Comparison of ENCODE assay signal across 16 cellular contexts in genomic region chr4:24888475-24888874, GRCh38.
"Had no signal": no experiment of that assay in that cellular context is flagged by ENCODE, and none has a peak within 500 bp of the region (broad histone marks: within the 10 kb centered on the region; RNA-seq: fewer than 3 reads in every experiment).

No MANE protein-coding gene starts in this region.

- H3K4me1 Mint-ChIP-seq: natural killer cell had no signal

- H3K36me3 Mint-ChIP-seq: natural killer cell had no signal

- H3K27ac ChIP-seq: colonic mucosa, heart left ventricle, stomach had no signal

- DNase-seq: colonic mucosa; dermis blood vessel endothelial cell; heart left ventricle; hippocampal formation; kidney glomerular epithelial cell; mucosa of descending colon; natural killer cell; right cardiac atrium; small intestine; stimulated activated CD4-positive, alpha-beta T cell treated with anti-CD3 and anti-CD28 coated beads, Interleukin-12 subunit alpha, Interleukin-12 subunit beta, amount 100 ng/mL, for 4 hours; stimulated activated naive CD4-positive, alpha-beta T cell; stomach; substantia nigra; trophoblast cell had no signal

- H3K27ac Mint-ChIP-seq: natural killer cell had no signal

- H3K36me3 ChIP-seq: colonic mucosa had no signal

- H3K4me1 ChIP-seq: colonic mucosa, heart left ventricle had no signal

- H3K9me3 Mint-ChIP-seq: natural killer cell, neural crest cell had no signal

- H3K4me3 Mint-ChIP-seq: natural killer cell, neural crest cell had no signal

- H3K27me3 ChIP-seq: colonic mucosa, heart left ventricle, stomach had no signal

- H3K4me3 ChIP-seq: colonic mucosa, heart left ventricle, mucosa of descending colon, stomach had no signal

- ATAC-seq: esophagus mucosa, heart left ventricle, mucosa of descending colon, natural killer cell, right cardiac atrium had no signal
